Comparison of ENCODE assay signal across 10 cellular contexts in the genomic region with DNA sequence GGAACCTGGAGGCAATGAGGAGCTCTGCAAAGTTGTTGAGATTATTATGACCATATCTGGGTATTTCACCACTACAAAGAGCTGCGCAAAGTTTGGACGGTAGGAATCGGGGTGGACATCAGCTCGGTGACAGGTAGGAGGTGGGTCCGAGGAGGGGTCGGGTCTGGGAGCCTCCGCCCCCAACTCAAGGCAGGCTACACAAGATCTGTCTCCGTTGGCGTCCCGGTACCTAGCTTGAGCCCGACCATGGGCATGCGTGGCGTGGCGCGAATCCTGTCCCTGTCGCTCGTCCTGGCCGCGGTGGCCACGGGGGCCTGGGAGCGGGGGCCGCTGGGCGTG. TPM values are rescaled to one million over a fixed set of nuclear protein-coding genes. Genes with fewer than 3 reads are reported as not detected.
DNase-seq lines count a peak whose midpoint lies in the region; ATAC-seq lines count a peak whose summit lies in the region.
"Had no signal": no experiment of that assay in that cellular context is flagged by ENCODE, and none has a peak within 500 bp of the region (broad histone marks: within the 10 kb centered on the region; RNA-seq: fewer than 3 reads in every experiment).

No MANE protein-coding gene starts in this region.

- no peak overlapping the region for H3K4me3 ChIP-seq in neuron (ENCODE audit: low read length)

- peaks cover 11% of the 10 kb centered on the region for H3K4me1 ChIP-seq in neuron (ENCODE audit: insufficient read depth, low read length)

- H3K27me3 ChIP-seq in neuron (ENCODE audit: insufficient read depth, low read length): peaks cover 61% of the 10 kb centered on the region

- peak overlapping the region; percentile 53 for H3K4me3 Mint-ChIP-seq in stimulated activated naive CD8-positive, alpha-beta T cell treated with anti-CD3 and anti-CD28 coated beads, Interleukin-15, Interleukin-2, amounts not matched to agents 100 ng/mL and 50 ng/mL, for 24 hours
- peak overlapping the region; percentile 82 to 85 for H3K4me3 Mint-ChIP-seq in effector memory CD8-positive, alpha-beta T cell

- no peak for ATAC-seq in stimulated activated naive CD8-positive, alpha-beta T cell treated with anti-CD3 and anti-CD28 coated beads, Interleukin-15, Interleukin-2, amounts not matched to agents 100 U/mL and 50 U/mL, for 24 hours
- ATAC-seq in effector memory CD8-positive, alpha-beta T cell (replicated peaks): no peak
- ATAC-seq in GM21367 (IDR thresholded peaks at IDR 0.05; ENCODE audit: unreplicated experiment): no peak

- peaks cover 8% of the 10 kb centered on the region for H3K9me3 ChIP-seq in neuron (ENCODE audit: low read length)

- H2AFZ ChIP-seq in neuron (ENCODE audit: low read depth, low read length): peak overlapping the region; percentile 32

- peaks cover 20% of the 10 kb centered on the region for H3K4me1 Mint-ChIP-seq in stimulated activated naive CD8-positive, alpha-beta T cell treated with anti-CD3 and anti-CD28 coated beads, Interleukin-15, Interleukin-2, amounts not matched to agents 100 ng/mL and 50 ng/mL, for 24 hours (ENCODE audit: low read depth)
- H3K4me1 Mint-ChIP-seq in effector memory CD8-positive, alpha-beta T cell (ENCODE audit: low read depth in 2 of 2): peaks cover 14% of the 10 kb centered on the region in 2 donors

- DNase-seq in stimulated activated naive CD8-positive, alpha-beta T cell treated with anti-CD3 and anti-CD28 coated beads, Interleukin-15, Interleukin-2, amounts not matched to agents 100 U/mL and 50 U/mL, for 24 hours: no peak
- DNase-seq in effector memory CD8-positive, alpha-beta T cell: no peak
- no peak for DNase-seq in mesenteric fat pad (ENCODE audit: low spot score)
- no peak for DNase-seq in UCSD-AML1 (lab: John Stamatoyannopoulos, UW; ENCODE audit: unreplicated experiment)
- no peak for DNase-seq in ACHN
- DNase-seq: naive B cell, NCI-H187 had no signal

- in situ Hi-C loops in ACHN (cut with HindIII; ENCODE audit: low pct_ligation_motif_present, low pct_unique_long_range_greater_than_20kb, low sequenced_read_pairs): no loop called here

- no peaks in the 10 kb centered on the region for H3K36me3 Mint-ChIP-seq in stimulated activated naive CD8-positive, alpha-beta T cell treated with anti-CD3 and anti-CD28 coated beads, Interleukin-15, Interleukin-2, amounts not matched to agents 100 ng/mL and 50 ng/mL, for 24 hours (ENCODE audit: low read depth)
- no peaks in the 10 kb centered on the region for H3K36me3 Mint-ChIP-seq in effector memory CD8-positive, alpha-beta T cell (ENCODE audit: insufficient read depth)
- H3K36me3 Mint-ChIP-seq: naive B cell had no signal

- H3K36me3 ChIP-seq in neuron (ENCODE audit: insufficient read depth, low read length): no peaks in the 10 kb centered on the region

- H3K27me3 Mint-ChIP-seq in stimulated activated naive CD8-positive, alpha-beta T cell treated with anti-CD3 and anti-CD28 coated beads, Interleukin-15, Interleukin-2, amounts not matched to agents 100 ng/mL and 50 ng/mL, for 24 hours: peaks cover 60% of the 10 kb centered on the region
- peaks cover 40 to 44% of the 10 kb centered on the region in 2 donors for H3K27me3 Mint-ChIP-seq in effector memory CD8-positive, alpha-beta T cell

- no peak overlapping the region for H3K27ac Mint-ChIP-seq in stimulated activated naive CD8-positive, alpha-beta T cell treated with anti-CD3 and anti-CD28 coated beads, Interleukin-15, Interleukin-2, amounts not matched to agents 100 ng/mL and 50 ng/mL, for 24 hours
- no peak overlapping the region for H3K27ac Mint-ChIP-seq in effector memory CD8-positive, alpha-beta T cell

- no peaks in the 10 kb centered on the region for H3K9me3 Mint-ChIP-seq in stimulated activated naive CD8-positive, alpha-beta T cell treated with anti-CD3 and anti-CD28 coated beads, Interleukin-15, Interleukin-2, amounts not matched to agents 100 ng/mL and 50 ng/mL, for 24 hours
- H3K9me3 Mint-ChIP-seq in effector memory CD8-positive, alpha-beta T cell: no peaks in the 10 kb centered on the region

RNA-seq across cellular contexts. Expression of gene ZNFX1, which starts 40.2 kb away (rescaled TPM):
- total RNA-seq in mesenteric fat pad: 43.4 TPM
